37 cellular contexts compared by ENCODE assay signal in genomic region chr10:118633801-118634200, GRCh38. TPM values are rescaled to one million over a fixed set of nuclear protein-coding genes. Genes with fewer than 3 reads are reported as not detected.
"Had no signal": no experiment of that assay in that cellular context is flagged by ENCODE, and none has a peak within 500 bp of the region (broad histone marks: within the 10 kb centered on the region; RNA-seq: fewer than 3 reads in every experiment).

No MANE protein-coding gene starts in this region.

- H3K4me3 ChIP-seq: adrenal gland, body of pancreas, esophagus muscularis mucosa, gastroesophageal sphincter had no signal

- H3K4me3 Mint-ChIP-seq: activated CD4-positive, alpha-beta memory T cell treated with anti-CD3 and anti-CD28 coated beads for 36 hours; activated CD4-positive, alpha-beta T cell treated with anti-CD3 and anti-CD28 coated beads for 36 hours; activated CD4-positive, alpha-beta T cell treated with anti-CD3 and anti-CD28 coated beads, Interleukin-2, amount 10 ng/mL, durations not matched to agents 24 days and 14 days; activated CD8-positive, alpha-beta memory T cell treated with anti-CD3 and anti-CD28 coated beads, Interleukin-2, amount 10 ng/mL, durations not matched to agents 7 days and 5 days; activated CD8-positive, alpha-beta T cell treated with anti-CD3 and anti-CD28 coated beads, Interleukin-2, amount 10 ng/mL, durations not matched to agents 7 days and 5 days; activated naive CD4-positive, alpha-beta T cell treated with anti-CD3 and anti-CD28 coated beads for 36 hours; activated naive CD4-positive, alpha-beta T cell treated with anti-CD3 and anti-CD28 coated beads, Interleukin-2, amount 50 U/mL, for 24 hours; activated naive CD8-positive, alpha-beta T cell treated with anti-CD3 and anti-CD28 coated beads for 36 hours; activated naive CD8-positive, alpha-beta T cell treated with anti-CD3 and anti-CD28 coated beads, Interleukin-2, amount 50 U/mL, for 24 hours; activated T-helper 1 cell treated with anti-CD3 and anti-CD28 coated beads, Interleukin-12 subunit alpha, Interleukin-12 subunit beta, Interleukin-2, Interleukin-4 antibody, amounts not matched to agents 30 ng/mL and 10 ng/mL and 1 ng/mL, durations not matched to agents 14 hours and 24 hours and 36 hours; effector memory CD8-positive, alpha-beta T cell; T-helper 17 cell; T-helper 2 cell treated with Interferon-gamma antibody and Interleukin-4, amounts not matched to agents 5 μg/mL and 100 μg/mL, for 36 hours had no signal

- ATAC-seq: activated CD4-positive, alpha-beta T cell treated with anti-CD3 and anti-CD28 coated beads for 36 hours; activated CD8-positive, alpha-beta memory T cell treated with anti-CD3 and anti-CD28 coated beads, Interleukin-2, amount 10 ng/mL, durations not matched to agents 7 days and 5 days; activated CD8-positive, alpha-beta T cell treated with anti-CD3 and anti-CD28 coated beads, Interleukin-2, amount 10 ng/mL, durations not matched to agents 7 days and 5 days; activated naive CD8-positive, alpha-beta T cell treated with anti-CD3 and anti-CD28 coated beads, Interleukin-2, amount 50 U/mL, for 24 hours; body of pancreas; effector memory CD8-positive, alpha-beta T cell; gastroesophageal sphincter; T-helper 17 cell had no signal

- H3K36me3 ChIP-seq: adrenal gland, esophagus muscularis mucosa, gastroesophageal sphincter had no signal

- H3K9me3 ChIP-seq: adrenal gland, body of pancreas, gastroesophageal sphincter had no signal

- H3K4me1 Mint-ChIP-seq: activated CD4-positive, alpha-beta T cell treated with anti-CD3 and anti-CD28 coated beads for 36 hours; activated CD4-positive, alpha-beta T cell treated with anti-CD3 and anti-CD28 coated beads, Interleukin-2, amount 10 ng/mL, durations not matched to agents 24 days and 14 days; activated CD8-positive, alpha-beta memory T cell treated with anti-CD3 and anti-CD28 coated beads, Interleukin-2, amount 10 ng/mL, durations not matched to agents 7 days and 5 days; activated naive CD8-positive, alpha-beta T cell treated with anti-CD3 and anti-CD28 coated beads for 36 hours; activated naive CD8-positive, alpha-beta T cell treated with anti-CD3 and anti-CD28 coated beads, Interleukin-2, amount 50 U/mL, for 24 hours had no signal

- H3K27ac ChIP-seq: adrenal gland, body of pancreas, esophagus muscularis mucosa, gastroesophageal sphincter had no signal

- H3K27me3 ChIP-seq: adrenal gland, body of pancreas, esophagus muscularis mucosa, gastroesophageal sphincter had no signal

- H3K9me3 Mint-ChIP-seq: activated CD4-positive, alpha-beta memory T cell treated with anti-CD3 and anti-CD28 coated beads for 36 hours; activated CD4-positive, alpha-beta T cell treated with anti-CD3 and anti-CD28 coated beads, Interleukin-2, amount 10 ng/mL, durations not matched to agents 24 days and 14 days; activated naive CD4-positive, alpha-beta T cell treated with anti-CD3 and anti-CD28 coated beads for 36 hours; activated naive CD4-positive, alpha-beta T cell treated with anti-CD3 and anti-CD28 coated beads, Interleukin-2, amount 50 U/mL, for 24 hours; activated naive CD8-positive, alpha-beta T cell treated with anti-CD3 and anti-CD28 coated beads for 36 hours; activated naive CD8-positive, alpha-beta T cell treated with anti-CD3 and anti-CD28 coated beads, Interleukin-2, amount 50 U/mL, for 24 hours; activated T-helper 1 cell treated with anti-CD3 and anti-CD28 coated beads, Interleukin-12 subunit alpha, Interleukin-12 subunit beta, Interleukin-2, Interleukin-4 antibody, amounts not matched to agents 30 ng/mL and 10 ng/mL and 1 ng/mL, durations not matched to agents 14 hours and 24 hours and 36 hours; activated T-helper 2 cell treated with anti-CD3 and anti-CD28 coated beads, Interferon-gamma antibody, Interleukin-2, Interleukin-4, amounts not matched to agents 10 μg/mL and 5 μg/mL and 100 μg/mL, durations not matched to agents 14 hours and 24 hours and 36 hours; effector memory CD8-positive, alpha-beta T cell; T-helper 2 cell treated with Interferon-gamma antibody and Interleukin-4, amounts not matched to agents 5 μg/mL and 100 μg/mL, for 36 hours had no signal

- H3K27me3 Mint-ChIP-seq: activated CD4-positive, alpha-beta memory T cell treated with anti-CD3 and anti-CD28 coated beads for 36 hours; activated CD4-positive, alpha-beta T cell treated with anti-CD3 and anti-CD28 coated beads for 36 hours; activated naive CD4-positive, alpha-beta T cell treated with anti-CD3 and anti-CD28 coated beads, Interleukin-2, amount 50 U/mL, for 24 hours; activated naive CD8-positive, alpha-beta T cell treated with anti-CD3 and anti-CD28 coated beads for 36 hours; activated naive CD8-positive, alpha-beta T cell treated with anti-CD3 and anti-CD28 coated beads, Interleukin-2, amount 50 U/mL, for 24 hours had no signal

- H3K36me3 Mint-ChIP-seq: activated CD4-positive, alpha-beta memory T cell treated with anti-CD3 and anti-CD28 coated beads for 36 hours; activated CD8-positive, alpha-beta memory T cell treated with anti-CD3 and anti-CD28 coated beads, Interleukin-2, amount 10 ng/mL, durations not matched to agents 7 days and 5 days; activated naive CD4-positive, alpha-beta T cell treated with anti-CD3 and anti-CD28 coated beads, Interleukin-2, amount 50 U/mL, for 24 hours; activated naive CD8-positive, alpha-beta T cell treated with anti-CD3 and anti-CD28 coated beads for 36 hours had no signal

- H3K27ac Mint-ChIP-seq: activated CD4-positive, alpha-beta memory T cell treated with anti-CD3 and anti-CD28 coated beads for 36 hours; activated CD4-positive, alpha-beta T cell treated with anti-CD3 and anti-CD28 coated beads for 36 hours; activated CD4-positive, alpha-beta T cell treated with anti-CD3 and anti-CD28 coated beads, Interleukin-2, amount 10 ng/mL, durations not matched to agents 24 days and 14 days; activated CD8-positive, alpha-beta memory T cell treated with anti-CD3 and anti-CD28 coated beads, Interleukin-2, amount 10 ng/mL, durations not matched to agents 7 days and 5 days; activated CD8-positive, alpha-beta T cell treated with anti-CD3 and anti-CD28 coated beads, Interleukin-2, amount 10 ng/mL, durations not matched to agents 7 days and 5 days; activated naive CD4-positive, alpha-beta T cell treated with anti-CD3 and anti-CD28 coated beads for 36 hours; activated naive CD4-positive, alpha-beta T cell treated with anti-CD3 and anti-CD28 coated beads, Interleukin-2, amount 50 U/mL, for 24 hours; activated naive CD8-positive, alpha-beta T cell treated with anti-CD3 and anti-CD28 coated beads for 36 hours; activated naive CD8-positive, alpha-beta T cell treated with anti-CD3 and anti-CD28 coated beads, Interleukin-2, amount 50 U/mL, for 24 hours; activated T-helper 1 cell treated with anti-CD3 and anti-CD28 coated beads, Interleukin-12 subunit alpha, Interleukin-12 subunit beta, Interleukin-2, Interleukin-4 antibody, amounts not matched to agents 30 ng/mL and 10 ng/mL and 1 ng/mL, durations not matched to agents 14 hours and 24 hours and 36 hours; activated T-helper 2 cell treated with anti-CD3 and anti-CD28 coated beads, Interferon-gamma antibody, Interleukin-2, Interleukin-4, amounts not matched to agents 10 μg/mL and 5 μg/mL and 100 μg/mL, durations not matched to agents 14 hours and 24 hours and 36 hours; effector memory CD8-positive, alpha-beta T cell; T-helper 17 cell; T-helper 2 cell treated with Interferon-gamma antibody and Interleukin-4, amounts not matched to agents 5 μg/mL and 100 μg/mL, for 36 hours had no signal

- DNase-seq: activated CD4-positive, alpha-beta memory T cell treated with anti-CD3 and anti-CD28 coated beads for 36 hours; activated CD4-positive, alpha-beta T cell treated with anti-CD3 and anti-CD28 coated beads for 36 hours; activated CD4-positive, alpha-beta T cell treated with anti-CD3 and anti-CD28 coated beads, Interleukin-2, amount 10 ng/mL, durations not matched to agents 24 days and 14 days; activated CD4-positive, CD25-positive, alpha-beta regulatory T cell; activated CD4-positive, CD25-positive, alpha-beta regulatory T cell treated with anti-CD3 and anti-CD28 coated beads, Interleukin-2, amount 50 U/mL, for 72 hours; activated CD8-positive, alpha-beta memory T cell treated with anti-CD3 and anti-CD28 coated beads, Interleukin-2, amount 10 ng/mL, durations not matched to agents 7 days and 5 days; activated CD8-positive, alpha-beta memory T cell treated with anti-CD3 and anti-CD28 coated beads, Interleukin-2, amount 50 U/mL, for 4 hours; activated CD8-positive, alpha-beta T cell treated with anti-CD3 and anti-CD28 coated beads, Interleukin-2, amount 10 ng/mL, durations not matched to agents 7 days and 5 days; activated effector memory CD4-positive, alpha-beta T cell treated with anti-CD3 and anti-CD28 coated beads, Interleukin-2, amount 50 U/mL, for 16 hours; activated naive CD4-positive, alpha-beta T cell treated with anti-CD3 and anti-CD28 coated beads for 36 hours; activated naive CD8-positive, alpha-beta T cell treated with anti-CD3 and anti-CD28 coated beads for 36 hours; activated naive CD8-positive, alpha-beta T cell treated with anti-CD3 and anti-CD28 coated beads, Interleukin-2, amount 50 U/mL, for 24 hours; activated T-cell treated with anti-CD3 and anti-CD28 coated beads, Interleukin-2, amount 50 U/mL, for 1 hour; activated T-cell treated with anti-CD3 and anti-CD28 coated beads, Interleukin-2, amount 50 U/mL, for 48 hours; adrenal gland; amygdala; aorta; body of pancreas; caudate nucleus; cortex of kidney; dermis blood vessel endothelial cell; effector CD4-positive, alpha-beta T cell; effector memory CD8-positive, alpha-beta T cell; erythroblast; foreskin melanocyte; T-helper 1 cell; T-helper 17 cell; T1000 had no signal

RNA-seq across cellular contexts. Expression of gene PRLHR, which starts 38.4 kb away (rescaled TPM):
- total RNA-seq: activated CD4-positive, alpha-beta memory T cell treated with anti-CD3 and anti-CD28 coated beads for 36 hours; activated CD4-positive, alpha-beta T cell treated with anti-CD3 and anti-CD28 coated beads for 36 hours; activated CD4-positive, alpha-beta T cell treated with anti-CD3 and anti-CD28 coated beads, Interleukin-2, amount 10 ng/mL, durations not matched to agents 24 days and 14 days; activated CD8-positive, alpha-beta memory T cell treated with anti-CD3 and anti-CD28 coated beads for 36 hours; activated CD8-positive, alpha-beta memory T cell treated with anti-CD3 and anti-CD28 coated beads, Interleukin-2, amount 10 ng/mL, durations not matched to agents 7 days and 5 days; activated CD8-positive, alpha-beta T cell treated with anti-CD3 and anti-CD28 coated beads, Interleukin-2, amount 10 ng/mL, durations not matched to agents 7 days and 5 days; activated naive CD4-positive, alpha-beta T cell treated with anti-CD3 and anti-CD28 coated beads for 36 hours; activated naive CD8-positive, alpha-beta T cell treated with anti-CD3 and anti-CD28 coated beads for 36 hours; activated T-helper 1 cell treated with anti-CD3 and anti-CD28 coated beads, Interleukin-12 subunit alpha, Interleukin-12 subunit beta, Interleukin-2, Interleukin-4 antibody, amounts not matched to agents 30 ng/mL and 10 ng/mL and 1 ng/mL, durations not matched to agents 14 hours and 24 hours and 36 hours; activated T-helper 2 cell treated with anti-CD3 and anti-CD28 coated beads, Interferon-gamma antibody, Interleukin-2, Interleukin-4, amounts not matched to agents 10 μg/mL and 5 μg/mL and 100 μg/mL, durations not matched to agents 14 hours and 24 hours and 36 hours; aorta; body of pancreas; chondrocyte; dermis blood vessel endothelial cell; glomerular endothelial cell; T-helper 17 cell had no signal
